Comparison of ENCODE assay signal across 1 cellular context in the genomic region with DNA sequence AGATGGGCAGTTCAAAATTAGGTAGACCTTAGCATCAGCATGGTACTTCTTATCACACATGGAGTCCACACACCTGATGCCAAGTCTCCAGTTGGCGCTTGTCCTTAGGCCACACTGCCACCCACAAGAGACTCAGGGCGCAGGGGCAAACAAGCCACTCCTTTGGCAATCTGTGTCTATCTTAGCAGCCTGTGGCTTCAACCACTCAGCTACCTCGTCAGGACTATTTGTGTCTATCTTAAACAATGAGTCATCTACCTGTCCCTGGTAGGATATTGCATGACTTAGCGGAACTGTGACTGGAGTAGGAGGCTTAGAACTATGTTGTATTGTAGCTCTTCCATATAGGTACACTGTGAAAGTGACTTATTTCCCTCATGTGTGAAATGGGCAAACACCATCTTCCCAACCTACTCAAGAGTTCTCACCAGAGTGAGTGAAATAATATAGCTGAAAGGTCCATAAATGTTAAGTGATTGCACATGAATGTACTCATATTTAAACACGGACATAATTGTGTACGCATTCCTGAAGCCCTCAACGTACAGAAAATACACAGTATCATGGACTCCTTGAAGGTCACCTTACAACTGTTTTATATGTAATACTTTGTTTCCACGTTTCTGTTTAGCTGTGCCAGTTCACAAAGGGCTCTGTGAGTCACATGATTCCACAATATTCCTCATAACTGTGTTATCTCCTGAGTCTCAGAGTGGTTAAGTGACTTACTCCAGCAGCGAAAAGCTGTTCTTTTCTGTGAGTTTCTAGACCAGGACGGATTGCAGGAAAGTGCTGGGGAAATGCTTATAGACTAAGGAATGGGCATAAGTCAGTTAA.
TF ChIP-seq lines count a peak whose summit lies in the region.

No MANE protein-coding gene starts in this region.

TF ChIP-seq in HepG2, 621 proteins besides CTCF, POLR2A, EP300 and RAD21 (continued from another document):
- TF ChIP-seq JUN (CRISPR knock-in tag; IDR thresholded peaks at IDR 0.05): peak; percentile 82
- TF ChIP-seq, protein P1, sequence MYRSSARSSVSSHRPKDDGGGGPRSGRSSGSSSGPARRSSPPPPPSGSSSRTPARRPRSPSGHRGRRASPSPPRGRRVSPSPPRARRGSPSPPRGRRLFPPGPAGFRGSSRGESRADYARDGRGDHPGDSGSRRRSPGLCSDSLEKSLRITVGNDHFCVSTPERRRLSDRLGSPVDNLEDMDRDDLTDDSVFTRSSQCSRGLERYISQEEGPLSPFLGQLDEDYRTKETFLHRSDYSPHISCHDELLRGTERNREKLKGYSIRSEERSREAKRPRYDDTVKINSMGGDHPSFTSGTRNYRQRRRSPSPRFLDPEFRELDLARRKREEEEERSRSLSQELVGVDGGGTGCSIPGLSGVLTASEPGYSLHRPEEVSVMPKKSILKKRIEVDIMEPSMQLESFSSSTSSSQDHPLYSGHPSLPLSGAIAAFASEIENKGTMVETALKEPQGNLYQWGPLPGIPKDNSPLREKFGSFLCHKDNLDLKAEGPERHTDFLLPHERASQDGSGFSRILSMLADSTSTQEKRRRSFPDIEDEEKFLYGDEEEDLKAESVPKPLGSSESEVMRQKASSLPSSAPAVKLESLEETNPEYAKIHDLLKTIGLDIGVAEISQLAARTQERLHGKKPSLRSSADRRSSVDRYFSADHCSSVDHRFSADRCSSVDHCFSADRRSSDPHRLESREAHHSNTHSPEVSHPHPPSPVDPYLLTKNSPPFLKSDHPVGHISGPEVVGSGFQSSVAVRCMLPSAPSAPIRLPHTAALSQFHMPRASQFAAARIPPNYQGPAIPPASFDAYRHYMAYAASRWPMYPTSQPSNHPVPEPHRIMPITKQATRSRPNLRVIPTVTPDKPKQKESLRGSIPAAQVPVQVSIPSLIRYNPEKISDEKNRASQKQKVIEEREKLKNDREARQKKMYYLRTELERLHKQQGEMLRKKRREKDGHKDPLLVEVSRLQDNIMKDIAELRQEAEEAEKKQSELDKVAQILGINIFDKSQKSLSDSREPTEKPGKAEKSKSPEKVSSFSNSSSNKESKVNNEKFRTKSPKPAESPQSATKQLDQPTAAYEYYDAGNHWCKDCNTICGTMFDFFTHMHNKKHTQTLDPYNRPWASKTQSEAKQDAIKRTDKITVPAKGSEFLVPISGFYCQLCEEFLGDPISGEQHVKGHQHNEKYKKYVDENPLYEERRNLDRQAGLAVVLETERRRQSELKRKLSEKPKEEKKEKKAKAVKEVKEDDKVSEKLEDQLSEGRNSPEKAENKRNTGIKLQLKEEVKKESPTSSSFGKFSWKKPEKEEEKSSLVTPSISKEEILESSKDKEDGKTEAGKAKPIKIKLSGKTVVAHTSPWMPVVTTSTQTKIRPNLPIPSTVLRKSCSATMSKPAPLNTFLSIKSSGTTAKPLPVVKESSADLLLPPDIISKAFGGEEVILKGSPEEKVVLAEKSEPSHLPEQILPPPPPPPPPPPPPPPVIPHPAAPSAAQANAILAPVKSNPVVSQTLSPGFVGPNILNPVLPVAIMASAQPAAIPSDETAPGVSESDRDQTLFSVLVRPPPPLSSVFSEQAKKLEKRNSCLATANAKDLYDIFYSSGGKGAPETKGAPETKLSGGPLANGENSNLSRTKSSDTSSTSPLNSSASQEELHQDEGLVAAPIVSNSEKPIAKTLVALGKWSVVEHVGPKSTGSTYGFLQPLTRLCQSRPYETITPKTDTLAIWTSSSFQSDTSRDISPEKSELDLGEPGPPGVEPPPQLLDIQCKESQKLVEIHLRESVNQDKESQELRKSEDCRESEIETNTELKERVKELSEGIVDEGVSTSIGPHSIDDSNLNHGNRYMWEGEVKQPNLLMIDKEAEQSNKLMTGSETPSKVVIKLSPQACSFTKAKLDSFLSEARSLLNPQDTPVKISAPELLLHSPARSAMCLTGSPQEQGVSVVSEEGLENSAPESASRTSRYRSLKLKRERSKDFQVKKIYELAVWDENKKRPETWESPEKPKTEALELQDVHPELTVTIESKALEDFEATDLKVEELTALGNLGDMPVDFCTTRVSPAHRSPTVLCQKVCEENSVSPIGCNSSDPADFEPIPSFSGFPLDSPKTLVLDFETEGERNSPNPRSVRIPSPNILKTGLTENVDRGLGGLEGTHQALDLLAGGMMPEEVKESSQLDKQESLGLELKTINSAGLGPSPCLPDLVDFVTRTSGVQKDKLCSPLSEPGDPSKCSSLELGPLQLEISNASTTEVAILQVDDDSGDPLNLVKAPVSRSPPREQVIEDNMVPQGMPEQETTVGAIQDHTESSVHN (CRISPR knock-in tag; IDR thresholded peaks at IDR 0.05): no peak
- peak; percentile 79 for TF ChIP-seq ATF3 (CRISPR knock-in tag; IDR thresholded peaks at IDR 0.05)
- TF ChIP-seq ZNF775 (CRISPR knock-in tag; IDR thresholded peaks at IDR 0.05; ENCODE audit: borderline replicate concordance): no peak
- TF ChIP-seq FLYWCH1 (CRISPR knock-in tag; IDR thresholded peaks at IDR 0.05): no peak
- no peak for TF ChIP-seq CC2D1A (CRISPR knock-in tag; IDR thresholded peaks at IDR 0.05)
- TF ChIP-seq ZFY (CRISPR knock-in tag; IDR thresholded peaks at IDR 0.05): no peak
- no peak for TF ChIP-seq TRAFD1 (CRISPR knock-in tag; IDR thresholded peaks at IDR 0.05; ENCODE audit: borderline replicate concordance)
- TF ChIP-seq GZF1 (CRISPR knock-in tag; IDR thresholded peaks at IDR 0.05): no peak
- peak; percentile 37; the same call in 1 of the 2 replicates for TF ChIP-seq SIN3A (IDR thresholded peaks at IDR 0.05; ENCODE audit: borderline replicate concordance, low read depth, low read length)
- no peak for TF ChIP-seq CBX2 (IDR thresholded peaks at IDR 0.05; ENCODE audit: low read depth, low read length)
- no peak for TF ChIP-seq CBX2 (CRISPR knock-in tag; IDR thresholded peaks at IDR 0.05; ENCODE audit: low read depth)
- no peak for TF ChIP-seq NAIF1 (CRISPR knock-in tag; IDR thresholded peaks at IDR 0.05; ENCODE audit: borderline replicate concordance)
- no peak for TF ChIP-seq ATAD3A (CRISPR knock-in tag; IDR thresholded peaks at IDR 0.05)
- TF ChIP-seq KDM4B (CRISPR knock-in tag; IDR thresholded peaks at IDR 0.05): no peak
- no peak for TF ChIP-seq SCMH1 (CRISPR knock-in tag; IDR thresholded peaks at IDR 0.05; ENCODE audit: borderline replicate concordance)
- no peak for TF ChIP-seq PCBP1 (IDR thresholded peaks at IDR 0.05; ENCODE audit: borderline replicate concordance, low read depth, low read length)
- TF ChIP-seq ZNF558 (CRISPR knock-in tag; IDR thresholded peaks at IDR 0.05; ENCODE audit: borderline replicate concordance): no peak
